15 cellular contexts compared by ENCODE assay signal in genomic region chr17:4539576-4540223, GRCh38. TPM values are rescaled to one million over a fixed set of nuclear protein-coding genes. Genes with fewer than 3 reads are reported as not detected.
"Had no signal": no experiment of that assay in that cellular context is flagged by ENCODE, and none has a peak within 500 bp of the region (broad histone marks: within the 10 kb centered on the region; RNA-seq: fewer than 3 reads in every experiment).

No MANE protein-coding gene starts in this region.

- H3K27ac Mint-ChIP-seq: activated naive CD8-positive, alpha-beta T cell treated with anti-CD3 and anti-CD28 coated beads, Interleukin-2, amount 10 ng/mL, durations not matched to agents 7 days and 5 days; activated T-helper 1 cell treated with anti-CD3 and anti-CD28 coated beads, Interleukin-12 subunit alpha, Interleukin-12 subunit beta, Interleukin-2, Interleukin-4 antibody, amounts not matched to agents 30 ng/mL and 10 ng/mL and 1 ng/mL, durations not matched to agents 14 hours and 24 hours and 36 hours; natural killer cell treated with Interleukin-12 subunit alpha and Interleukin-12 subunit beta and Interleukin-15 and Interleukin-18, amount 100 ng/mL, for 72 hours; type B pancreatic cell had no signal

- H3K36me3 Mint-ChIP-seq: type B pancreatic cell had no signal

- H3K9me3 ChIP-seq: gastroesophageal sphincter, suprapubic skin had no signal

- H3K9me3 Mint-ChIP-seq: activated naive CD8-positive, alpha-beta T cell treated with anti-CD3 and anti-CD28 coated beads, Interleukin-2, amount 10 ng/mL, durations not matched to agents 7 days and 5 days; activated T-helper 1 cell treated with anti-CD3 and anti-CD28 coated beads, Interleukin-12 subunit alpha, Interleukin-12 subunit beta, Interleukin-2, Interleukin-4 antibody, amounts not matched to agents 30 ng/mL and 10 ng/mL and 1 ng/mL, durations not matched to agents 14 hours and 24 hours and 36 hours; brain; natural killer cell treated with Interleukin-12 subunit alpha and Interleukin-12 subunit beta and Interleukin-15 and Interleukin-18, amount 100 ng/mL, for 72 hours; type B pancreatic cell had no signal

- H3K4me3 Mint-ChIP-seq: activated naive CD8-positive, alpha-beta T cell treated with anti-CD3 and anti-CD28 coated beads, Interleukin-2, amount 10 ng/mL, durations not matched to agents 7 days and 5 days; activated T-helper 1 cell treated with anti-CD3 and anti-CD28 coated beads, Interleukin-12 subunit alpha, Interleukin-12 subunit beta, Interleukin-2, Interleukin-4 antibody, amounts not matched to agents 30 ng/mL and 10 ng/mL and 1 ng/mL, durations not matched to agents 14 hours and 24 hours and 36 hours; brain; natural killer cell treated with Interleukin-12 subunit alpha and Interleukin-12 subunit beta and Interleukin-15 and Interleukin-18, amount 100 ng/mL, for 72 hours; type B pancreatic cell had no signal

- H3K27me3 ChIP-seq: suprapubic skin had no signal

- H3K27me3 Mint-ChIP-seq: activated naive CD8-positive, alpha-beta T cell treated with anti-CD3 and anti-CD28 coated beads, Interleukin-2, amount 10 ng/mL, durations not matched to agents 7 days and 5 days; brain; natural killer cell treated with Interleukin-12 subunit alpha and Interleukin-12 subunit beta and Interleukin-15 and Interleukin-18, amount 100 ng/mL, for 72 hours; type B pancreatic cell had no signal

- H3K4me3 ChIP-seq: smooth muscle cell, suprapubic skin had no signal

- ATAC-seq: gastroesophageal sphincter; natural killer cell treated with Interleukin-12 subunit alpha and Interleukin-12 subunit beta and Interleukin-15 and Interleukin-18, amount 100 ng/mL, for 72 hours; stimulated activated naive CD8-positive, alpha-beta T cell treated with anti-CD3 and anti-CD28 coated beads, Interleukin-15, Interleukin-2, amounts not matched to agents 100 U/mL and 50 U/mL, for 24 hours had no signal

- H3K4me1 Mint-ChIP-seq: activated naive CD8-positive, alpha-beta T cell treated with anti-CD3 and anti-CD28 coated beads, Interleukin-2, amount 10 ng/mL, durations not matched to agents 7 days and 5 days had no signal

- DNase-seq: activated CD4-positive, CD25-positive, alpha-beta regulatory T cell treated with anti-CD3 and anti-CD28 coated beads, Interleukin-2, amount 50 U/mL, for 72 hours; activated naive CD8-positive, alpha-beta T cell treated with anti-CD3 and anti-CD28 coated beads, Interleukin-2, amount 10 ng/mL, durations not matched to agents 7 days and 5 days; stimulated activated naive CD8-positive, alpha-beta T cell treated with anti-CD3 and anti-CD28 coated beads, Interleukin-15, Interleukin-2, amounts not matched to agents 100 U/mL and 50 U/mL, for 24 hours; T-helper 1 cell had no signal

- H3K4me2 ChIP-seq: smooth muscle cell had no signal

RNA-seq across cellular contexts. Expression of gene GGT6, which starts 20.7 kb away (rescaled TPM):
- total RNA-seq: activated CD8-positive, alpha-beta memory T cell treated with anti-CD3 and anti-CD28 coated beads for 36 hours; activated naive CD8-positive, alpha-beta T cell treated with anti-CD3 and anti-CD28 coated beads, Interleukin-2, amount 10 ng/mL, durations not matched to agents 7 days and 5 days; activated T-helper 1 cell treated with anti-CD3 and anti-CD28 coated beads, Interleukin-12 subunit alpha, Interleukin-12 subunit beta, Interleukin-2, Interleukin-4 antibody, amounts not matched to agents 30 ng/mL and 10 ng/mL and 1 ng/mL, durations not matched to agents 14 hours and 24 hours and 36 hours; dermis microvascular lymphatic vessel endothelial cell; mesenteric fat pad; natural killer cell treated with Interleukin-12 subunit alpha and Interleukin-12 subunit beta and Interleukin-15 and Interleukin-18, amount 100 ng/mL, for 72 hours had no signal
- polyA plus RNA-seq: smooth muscle cell had no signal

RNA-seq across cellular contexts. Expression of gene SPNS2, which starts 41.0 kb away (rescaled TPM):
- total RNA-seq: activated T-helper 1 cell treated with anti-CD3 and anti-CD28 coated beads, Interleukin-12 subunit alpha, Interleukin-12 subunit beta, Interleukin-2, Interleukin-4 antibody, amounts not matched to agents 30 ng/mL and 10 ng/mL and 1 ng/mL, durations not matched to agents 14 hours and 24 hours and 36 hours; natural killer cell treated with Interleukin-12 subunit alpha and Interleukin-12 subunit beta and Interleukin-15 and Interleukin-18, amount 100 ng/mL, for 72 hours had no signal

RNA-seq across cellular contexts. Expression of gene SMTNL2, which starts 44.6 kb away (rescaled TPM):
- total RNA-seq: activated CD8-positive, alpha-beta memory T cell treated with anti-CD3 and anti-CD28 coated beads for 36 hours; activated naive CD8-positive, alpha-beta T cell treated with anti-CD3 and anti-CD28 coated beads, Interleukin-2, amount 10 ng/mL, durations not matched to agents 7 days and 5 days; activated T-helper 1 cell treated with anti-CD3 and anti-CD28 coated beads, Interleukin-12 subunit alpha, Interleukin-12 subunit beta, Interleukin-2, Interleukin-4 antibody, amounts not matched to agents 30 ng/mL and 10 ng/mL and 1 ng/mL, durations not matched to agents 14 hours and 24 hours and 36 hours; dermis microvascular lymphatic vessel endothelial cell; liver; natural killer cell treated with Interleukin-12 subunit alpha and Interleukin-12 subunit beta and Interleukin-15 and Interleukin-18, amount 100 ng/mL, for 72 hours had no signal
